In genomic region chr13:48773531-48774275, GRCh38 we compare ENCODE assay signal across 20 cellular contexts.
"Had no signal": no experiment of that assay in that cellular context is flagged by ENCODE, and none has a peak within 500 bp of the region (broad histone marks: within the 10 kb centered on the region; RNA-seq: fewer than 3 reads in every experiment).

No MANE protein-coding gene starts in this region.

- H3K4me1 ChIP-seq: lower lobe of right lung, neural progenitor cell, upper lobe of right lung had no signal

- H3K9me3 ChIP-seq: left ventricle myocardium inferior, lower lobe of right lung, ovary, tibial nerve, upper lobe of right lung had no signal

- H2AFZ ChIP-seq: neural progenitor cell had no signal

- ATAC-seq: foreskin keratinocyte; left cardiac atrium; lower lobe of right lung; natural killer cell treated with Interleukin-12 subunit alpha and Interleukin-12 subunit beta and Interleukin-15 and Interleukin-18, amount 100 ng/mL, for 72 hours; right cardiac atrium; stimulated activated effector memory CD8-positive, alpha-beta T cell treated with anti-CD3 and anti-CD28 coated beads, Interleukin-12 subunit alpha, Interleukin-12 subunit beta, amount 100 ng/mL, for 72 hours; upper lobe of right lung had no signal

- H3K27ac ChIP-seq: coronary artery, dorsolateral prefrontal cortex, foreskin keratinocyte, left ventricle myocardium inferior, lower lobe of right lung, neural progenitor cell, ovary, tibial nerve, upper lobe of right lung had no signal

- H3K4me3 ChIP-seq: coronary artery, dorsolateral prefrontal cortex, left ventricle myocardium inferior, lower lobe of right lung, neural progenitor cell, ovary, smooth muscle cell, tibial nerve, upper lobe of right lung had no signal

- H3K9ac ChIP-seq: neural progenitor cell had no signal

- H3K27me3 ChIP-seq: dorsolateral prefrontal cortex, neural progenitor cell, ovary, tibial nerve, upper lobe of right lung had no signal

- DNase-seq: dorsolateral prefrontal cortex; effector CD8-positive, alpha-beta T cell; foreskin keratinocyte; immature natural killer cell; kidney; left cardiac atrium; left ventricle myocardium inferior; lower lobe of right lung; midbrain; nucleus accumbens; ovary; right cardiac atrium; stimulated activated CD4-positive, alpha-beta T cell treated with anti-CD3 and anti-CD28 coated beads, Interleukin-2, amount 100 ng/mL, for 48 hours; upper lobe of right lung had no signal

- H3K4me2 ChIP-seq: neural progenitor cell, smooth muscle cell had no signal

- H3K36me3 ChIP-seq: left ventricle myocardium inferior, lower lobe of right lung, neural progenitor cell, ovary, tibial nerve, upper lobe of right lung had no signal
